Comparison of ENCODE assay signal across 22 cellular contexts in the genomic region with DNA sequence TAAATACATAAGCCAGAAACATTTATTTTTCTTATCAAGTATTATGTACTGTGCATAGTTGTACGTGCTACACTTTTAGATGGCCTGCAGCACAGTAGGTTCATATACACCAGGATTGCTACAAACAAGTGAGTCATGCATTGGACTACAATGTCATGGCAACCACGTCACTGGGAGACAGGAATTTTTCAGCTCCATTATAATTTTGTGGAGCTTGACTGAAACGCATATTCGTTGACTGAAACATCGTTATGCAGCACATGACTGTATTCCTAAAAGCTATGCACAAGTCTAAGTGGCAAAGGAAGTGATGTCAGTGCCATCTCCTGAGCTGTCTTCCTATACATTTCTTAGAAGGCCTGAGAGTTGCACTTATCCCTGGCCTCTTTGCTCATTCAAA.
A peak's percentile ranks its signal among the peaks of the same experiment; 100 is the strongest.
DNase-seq lines count a peak whose midpoint lies in the region; ATAC-seq and TF ChIP-seq lines count a peak whose summit lies in the region.
"Had no signal": no experiment of that assay in that cellular context is flagged by ENCODE, and none has a peak within 500 bp of the region (broad histone marks: within the 10 kb centered on the region; RNA-seq: fewer than 3 reads in every experiment).

No MANE protein-coding gene starts in this region.

- H3K27me3 ChIP-seq in mesendoderm (ENCODE audit: insufficient read depth, low read length, poor library complexity) (no peaks in the 10 kb centered on the region), tibial artery (no peaks in the 10 kb centered on the region)
- H3K27me3 ChIP-seq: Peyer's patch had no signal

- H3K4me3 ChIP-seq in astrocyte of the spinal cord (ENCODE audit: low read depth, low read length): no peak overlapping the region
- no peak overlapping the region for H3K4me3 ChIP-seq in mesendoderm (ENCODE audit: low read length)
- no peak overlapping the region for H3K4me3 ChIP-seq in tibial artery
- H3K4me3 ChIP-seq: Peyer's patch, SK-N-MC had no signal

- no peak overlapping the region for H3K56ac ChIP-seq in mesendoderm (ENCODE audit: low read length)

- H3K23ac ChIP-seq in mesendoderm (ENCODE audit: low read length): no peak overlapping the region

- H3K18ac ChIP-seq in mesendoderm (ENCODE audit: low read length): no peak overlapping the region

- no peaks in the 10 kb centered on the region for H3K4me1 Mint-ChIP-seq in activated T-cell treated with anti-CD3 and anti-CD28 coated beads, Interleukin-2, amount 50 U/mL, for 4 hours (ENCODE audit: low read depth)
- H3K4me1 Mint-ChIP-seq: CD8-positive, alpha-beta memory T cell had no signal

- no CpG with 5 or more reads among the region's 5 CpGs for WGBS in mesendoderm (ENCODE audit: extremely low coverage, insufficient coverage, low lambda C conversion rate)

- H2BK120ac ChIP-seq in mesendoderm (ENCODE audit: low read depth, low read length): no peak overlapping the region

- intact Hi-C loops in tibial artery (cut with DNase I; ENCODE audit: low total_unique reads): no loop called here

- peak; percentile 26 for DNase-seq in A172 (ENCODE audit: low spot score)
- peak; percentile 1 for DNase-seq in M059J (ENCODE audit: low read depth)
- peak; percentile 1 for DNase-seq in astrocyte of the spinal cord (ENCODE audit: low read depth, low spot score)
- peak; percentile 19 for DNase-seq in mesendoderm
- DNase-seq in COLO829 (ENCODE audit: low spot score): no peak
- DNase-seq in activated T-cell treated with anti-CD3 and anti-CD28 coated beads, Interleukin-2, amount 50 U/mL, for 4 hours: no peak
- DNase-seq in tibial artery: no peak
- DNase-seq: C1 segment of cervical spinal cord; CD8-positive, alpha-beta memory T cell; DMS79; HCEC 1CT; Karpas-422; MM.1S; NCI-H1092; NCI-H1436 treated with DMSO at 0.1 percent for 48 hours; NCI-H2029 treated with DMSO at 0.1 percent for 48 hours; NCI-H446 treated with DMSO at 0.1 percent for 48 hours; Peyer's patch; Right ventricle myocardium superior had no signal

- in situ Hi-C loops in astrocyte of the spinal cord (cut with HindIII; ENCODE audit: low sequenced_read_pairs): no loop called here

- no peaks in the 10 kb centered on the region for H3K79me2 ChIP-seq in mesendoderm (ENCODE audit: control insufficient read depth, insufficient read depth, low read length)

- H3K4me2 ChIP-seq in mesendoderm (ENCODE audit: low read length): no peak overlapping the region

- H2BK15ac ChIP-seq in mesendoderm (replicated peaks; ENCODE audit: low read depth): no peak overlapping the region

- H3K4me1 ChIP-seq in mesendoderm (ENCODE audit: control insufficient read depth, low read depth, low read length) (no peaks in the 10 kb centered on the region), tibial artery (no peaks in the 10 kb centered on the region)
- H3K4me1 ChIP-seq: Peyer's patch had no signal

- no peak overlapping the region for H2AK5ac ChIP-seq in mesendoderm (ENCODE audit: low read length)

- H3K4ac ChIP-seq in mesendoderm (ENCODE audit: low read depth, low read length): no peak overlapping the region

- no peaks in the 10 kb centered on the region for H3K27me3 Mint-ChIP-seq in activated T-cell treated with anti-CD3 and anti-CD28 coated beads, Interleukin-2, amount 50 U/mL, for 4 hours (ENCODE audit: low read depth)
- H3K27me3 Mint-ChIP-seq: CD8-positive, alpha-beta memory T cell; IgD-negative memory B cell had no signal

- no peak for TF ChIP-seq CTCF in astrocyte of the spinal cord (IDR thresholded peaks at IDR 0.05; ENCODE audit: low read depth, low read length)
- TF ChIP-seq CTCF in tibial artery (IDR thresholded peaks at IDR 0.05): no peak

- H3K36me3 Mint-ChIP-seq in activated T-cell treated with anti-CD3 and anti-CD28 coated beads, Interleukin-2, amount 50 U/mL, for 4 hours (ENCODE audit: insufficient read depth): no peaks in the 10 kb centered on the region
- H3K36me3 Mint-ChIP-seq: CD8-positive, alpha-beta memory T cell; IgD-negative memory B cell had no signal

- no peak overlapping the region for H3K9ac ChIP-seq in mesendoderm (ENCODE audit: low read length)

- H4K5ac ChIP-seq in mesendoderm (ENCODE audit: low read length): no peak overlapping the region

- no peak for ATAC-seq in activated T-cell treated with anti-CD3 and anti-CD28 coated beads, Interleukin-2, amount 50 U/mL, for 4 hours

- no peaks in the 10 kb centered on the region for H3K9me3 ChIP-seq in tibial artery
- H3K9me3 ChIP-seq: Peyer's patch had no signal

- H3K27ac ChIP-seq in mesendoderm (ENCODE audit: low read depth, low read length) (no peak overlapping the region), tibial artery (no peak overlapping the region)
- H3K27ac ChIP-seq: HL-60, Peyer's patch, SK-N-MC had no signal

- no peaks in the 10 kb centered on the region for H3K79me1 ChIP-seq in mesendoderm (ENCODE audit: low read length)

- H2BK5ac ChIP-seq in mesendoderm (ENCODE audit: low read length): no peak overlapping the region

- no peak overlapping the region for H4K8ac ChIP-seq in mesendoderm (ENCODE audit: low read depth, low read length)

- no peak overlapping the region for H3K4me3 Mint-ChIP-seq in activated T-cell treated with anti-CD3 and anti-CD28 coated beads, Interleukin-2, amount 50 U/mL, for 4 hours
- H3K4me3 Mint-ChIP-seq: CD8-positive, alpha-beta memory T cell; IgD-negative memory B cell had no signal

- peaks cover 4% of the 10 kb centered on the region for H3K9me3 Mint-ChIP-seq in activated T-cell treated with anti-CD3 and anti-CD28 coated beads, Interleukin-2, amount 50 U/mL, for 4 hours

- H3K36me3 ChIP-seq in mesendoderm (ENCODE audit: control insufficient read depth, insufficient read depth, low read length) (no peaks in the 10 kb centered on the region), tibial artery (no peaks in the 10 kb centered on the region)
- H3K36me3 ChIP-seq: Peyer's patch had no signal

Comparison
In these comparisons a context has a peak if more than half of its experiments do, and no peak if none do; other contexts are left out.
1. DNase-seq: peak in A172 (single experiment), M059J (single experiment), astrocyte of the spinal cord (single experiment) and mesendoderm (single experiment); none in COLO829 (single experiment), activated T-cell treated with anti-CD3 and anti-CD28 coated beads, Interleukin-2, amount 50 U/mL, for 4 hours (single experiment) and tibial artery (0 of 2).